1 cellular context compared by ENCODE assay signal in genomic region chr5:139517683-139518564, GRCh38.
TF ChIP-seq lines count a peak whose summit lies in the region.

No MANE protein-coding gene starts in this region.

TF ChIP-seq in K562, 482 proteins besides CTCF, POLR2A, EP300 and RAD21 (continued from another document and continues in another):
- 0 out of 4 replicates have a peak, but pooled peaks of 1 of the 2 experiments have one; percentile 29 for TF ChIP-seq MLLT1 (IDR thresholded peaks at IDR 0.05)
- peak; percentile 97 for TF ChIP-seq JUND (IDR thresholded peaks at IDR 0.05; ENCODE audit: borderline replicate concordance, low read depth, low read length)
- TF ChIP-seq JUND (tag; IDR thresholded peaks at IDR 0.05; ENCODE audit: borderline replicate concordance, low read depth, low read length): peak; percentile 99
- TF ChIP-seq IFI16 (CRISPR knock-in tag; IDR thresholded peaks at IDR 0.05): no peak
- peak; percentile 49; the same call in 1 of the 2 replicates for TF ChIP-seq GATAD2A (IDR thresholded peaks at IDR 0.05)
- peak; percentile 26 for TF ChIP-seq EHMT2 (IDR thresholded peaks at IDR 0.05)
- TF ChIP-seq PRMT5 (CRISPR knock-in tag; IDR thresholded peaks at IDR 0.05): peak; percentile 54; the same call in 1 of the 2 replicates
- TF ChIP-seq ATF2 (CRISPR knock-in tag; IDR thresholded peaks at IDR 0.05): peak; percentile 99
- no peak for TF ChIP-seq GATA2 (CRISPR knock-in tag; IDR thresholded peaks at IDR 0.05)
- TF ChIP-seq MITF (IDR thresholded peaks at IDR 0.05): no peak
- TF ChIP-seq ZNF79 (CRISPR knock-in tag; IDR thresholded peaks at IDR 0.05; ENCODE audit: low read depth): no peak
- TF ChIP-seq ZNF445 (CRISPR knock-in tag; IDR thresholded peaks at IDR 0.05; ENCODE audit: low read depth): no peak
- TF ChIP-seq BDP1 (IDR thresholded peaks at IDR 0.05; ENCODE audit: insufficient read depth, insufficient read length): no peak
- peak in 2 of 3 experiments; percentile 38 to 66; a peak in 3 of 6 replicates for TF ChIP-seq ZBTB11 (CRISPR knock-in tag; IDR thresholded peaks at IDR 0.05)
- peak; percentile 98 for TF ChIP-seq NFIC (IDR thresholded peaks at IDR 0.05)
- TF ChIP-seq ZNF57 (CRISPR knock-in tag; IDR thresholded peaks at IDR 0.05): peak; percentile 38; the same call in 1 of the 2 replicates
- peak; percentile 82 for TF ChIP-seq SP1 (CRISPR knock-in tag; IDR thresholded peaks at IDR 0.05)
- no peak for TF ChIP-seq KHSRP (IDR thresholded peaks at IDR 0.05)
- TF ChIP-seq ZNF695 (CRISPR knock-in tag; IDR thresholded peaks at IDR 0.05): no peak
- TF ChIP-seq SREBF1 (IDR thresholded peaks at IDR 0.05; ENCODE audit: borderline replicate concordance, low read depth, low read length): no peak
- no peak for TF ChIP-seq NFYB (IDR thresholded peaks at IDR 0.05; ENCODE audit: extremely low read depth, insufficient read length)
- no peak for TF ChIP-seq TSC22D4 (tag; IDR thresholded peaks at IDR 0.05)
- no peak for TF ChIP-seq ZNF316 (IDR thresholded peaks at IDR 0.05)
- TF ChIP-seq E2F6 (IDR thresholded peaks at IDR 0.05; ENCODE audit: borderline replicate concordance in 1 of 2, extremely low read depth in 1 of 2, insufficient read depth in 1 of 2, insufficient read length in 1 of 2, low read depth in 1 of 2, low read length in 1 of 2, poor library complexity in 1 of 2, severe bottlenecking in 1 of 2): peak; percentile 87 to 90
- TF ChIP-seq SMARCC2 (IDR thresholded peaks at IDR 0.05; ENCODE audit: low read depth): no peak
- TF ChIP-seq CBX2 (IDR thresholded peaks at IDR 0.05; ENCODE audit: insufficient read depth, low read length, poor library complexity, severe bottlenecking): no peak
- TF ChIP-seq STAT5A (IDR thresholded peaks at IDR 0.05; ENCODE audit: borderline replicate concordance, low read length): no peak
- no peak for TF ChIP-seq U2AF2 (optimal IDR thresholded peaks at IDR 0.05; ENCODE audit: low read depth, low read length)
- TF ChIP-seq RREB1 (CRISPR knock-in tag; IDR thresholded peaks at IDR 0.05): peak; percentile 82; the same call in 1 of the 2 replicates
- TF ChIP-seq SIN3B (IDR thresholded peaks at IDR 0.05; ENCODE audit: low read depth): peak; percentile 31; the same call in 1 of the 2 replicates
- no peak for TF ChIP-seq NR2F6 (CRISPR knock-in tag; IDR thresholded peaks at IDR 0.05)
- TF ChIP-seq CBX3 (IDR thresholded peaks at IDR 0.05; ENCODE audit: borderline replicate concordance in 1 of 2, low read length in 2 of 2): peak in 1 of 2 experiments; percentile 55; a peak in 1 of 3 replicates
- no peak for TF ChIP-seq NFE2L1 (tag; IDR thresholded peaks at IDR 0.05; ENCODE audit: borderline replicate concordance, low read depth)
- TF ChIP-seq TEAD1 (CRISPR knock-in tag; IDR thresholded peaks at IDR 0.05): peak in 1 of 2 experiments; percentile 79; a peak in 2 of 4 replicates
- TF ChIP-seq SNRNP70 (optimal IDR thresholded peaks at IDR 0.05; ENCODE audit: low read depth, low read length): no peak
- no peak for TF ChIP-seq MIER1 (IDR thresholded peaks at IDR 0.05; ENCODE audit: low read depth)
- peak; percentile 45; the same call in 1 of the 2 replicates for TF ChIP-seq KLF1 (tag; IDR thresholded peaks at IDR 0.05)
- TF ChIP-seq SMARCA4 (IDR thresholded peaks at IDR 0.05): peak; percentile 19; the same call in 1 of the 2 replicates
- no peak for TF ChIP-seq ZNF282 (CRISPR knock-in tag; IDR thresholded peaks at IDR 0.05)
- TF ChIP-seq THRB (CRISPR knock-in tag; conservative IDR thresholded peaks at IDR 0.05): 0 out of 2 replicates have a peak, but pooled peaks have one; percentile 34
- no peak for TF ChIP-seq CEBPB (tag; IDR thresholded peaks at IDR 0.05)
- no peak for TF ChIP-seq HMG20A (CRISPR knock-in tag; conservative IDR thresholded peaks at IDR 0.05)
- TF ChIP-seq BCOR (IDR thresholded peaks at IDR 0.05): 0 out of 2 replicates have a peak, but pooled peaks have one; percentile 48
- no peak for TF ChIP-seq ZNF174 (CRISPR knock-in tag; IDR thresholded peaks at IDR 0.05)
- TF ChIP-seq NRF1 (conservative IDR thresholded peaks at IDR 0.05 in 1 of 2, IDR thresholded peaks at IDR 0.05 in 1 of 2): peak; percentile 80 to 85
- no peak for TF ChIP-seq FOXK1 (CRISPR knock-in tag; IDR thresholded peaks at IDR 0.05; ENCODE audit: borderline replicate concordance)
- TF ChIP-seq MECOM (CRISPR knock-in tag; IDR thresholded peaks at IDR 0.05): peak; percentile 75
- peak; percentile 60; the same call in 1 of the 2 replicates for TF ChIP-seq POLR2AphosphoS2 (IDR thresholded peaks at IDR 0.05; ENCODE audit: low read length)
